Comparison of ENCODE assay signal across 15 cellular contexts in genomic region chr9:93673844-93674334, GRCh38.
A peak's percentile ranks its signal among the peaks of the same experiment; 100 is the strongest.
DNase-seq lines count a peak whose midpoint lies in the region; ATAC-seq and TF ChIP-seq lines count a peak whose summit lies in the region.
"Had no signal": no experiment of that assay in that cellular context is flagged by ENCODE, and none has a peak within 500 bp of the region (broad histone marks: within the 10 kb centered on the region; RNA-seq: fewer than 3 reads in every experiment).

No MANE protein-coding gene starts in this region.

- H3K27me3 ChIP-seq in right cardiac atrium (ENCODE audit: control insufficient read depth, insufficient read depth) (no peaks in the 10 kb centered on the region), testis (no peaks in the 10 kb centered on the region), GM23338 (ENCODE audit: insufficient read depth) (no peaks in the 10 kb centered on the region)

- H3K36me3 Mint-ChIP-seq in activated CD4-positive, alpha-beta memory T cell treated with anti-CD3 and anti-CD28 coated beads for 36 hours = peaks cover 17% of the 10 kb centered on the region
- peaks cover 6% of the 10 kb centered on the region; the same call in 2 of the 3 replicates for H3K36me3 Mint-ChIP-seq in GM23338 (ENCODE audit: low read depth)

- 84% methylated on average over 13 of the region's 13 CpGs for WGBS in right cardiac atrium
- 83 to 90% methylated on average over 12 to 13 of the region's 13 CpGs for WGBS in testis, 2 donors

- H3K4me2 ChIP-seq in GM23338 = no peak overlapping the region

- H3K9me3 ChIP-seq in right cardiac atrium (ENCODE audit: control insufficient read depth, low read length) (no peaks in the 10 kb centered on the region), testis (no peaks in the 10 kb centered on the region)

- H3K9me3 Mint-ChIP-seq in activated CD4-positive, alpha-beta memory T cell treated with anti-CD3 and anti-CD28 coated beads for 36 hours = no peaks in the 10 kb centered on the region
- H3K9me3 Mint-ChIP-seq in GM23338 = no peaks in the 10 kb centered on the region
- H3K9me3 Mint-ChIP-seq: mesothelial cell of epicardium had no signal

- no peaks in the 10 kb centered on the region for H3K4me1 ChIP-seq in right cardiac atrium (ENCODE audit: control insufficient read depth, insufficient read depth, low read length)
- H3K4me1 ChIP-seq in testis = no peaks in the 10 kb centered on the region
- no peaks in the 10 kb centered on the region for H3K4me1 ChIP-seq in GM23338 (ENCODE audit: insufficient read depth)

- no peaks in the 10 kb centered on the region for H3K9me2 ChIP-seq in GM23338 (ENCODE audit: insufficient read depth)

- TF ChIP-seq CTCF in testis (IDR thresholded peaks at IDR 0.05) (no peak), GM23338 (conservative IDR thresholded peaks at IDR 0.05; ENCODE audit: low read depth in 2 of 2) (no peak)

- H3K27ac ChIP-seq in right cardiac atrium (ENCODE audit: low read length) (no peak overlapping the region), testis (no peak overlapping the region), GM23338 (ENCODE audit: low read depth) (no peak overlapping the region)

- no peaks in the 10 kb centered on the region for H3K79me2 ChIP-seq in GM23338 (replicated peaks; ENCODE audit: insufficient read depth)

- intact Hi-C loops in activated CD4-positive, alpha-beta memory T cell treated with anti-CD3 and anti-CD28 coated beads for 36 hours (cut with micrococcal nuclease) = no loop called here
- intact Hi-C loops in right cardiac atrium (cut with DNase I) = no loop called here
- intact Hi-C loops in testis (cut with DNase I; ENCODE audit: low total_unique reads) = no loop called here

- H3K4me1 Mint-ChIP-seq in activated CD4-positive, alpha-beta memory T cell treated with anti-CD3 and anti-CD28 coated beads for 36 hours (ENCODE audit: low read depth) = no peaks in the 10 kb centered on the region
- H3K4me1 Mint-ChIP-seq in GM23338 = peaks cover 3% of the 10 kb centered on the region; the same call in 1 of the 3 replicates
- H3K4me1 Mint-ChIP-seq: mesothelial cell of epicardium had no signal

- DNase-seq in activated T-cell treated with anti-CD3 and anti-CD28 coated beads, Interleukin-2, amount 50 U/mL, for 48 hours = peak; percentile 5 to 10
- no peak for DNase-seq in activated T-cell treated with anti-CD3 and anti-CD28 coated beads, Interleukin-2, amount 50 U/mL, for 1 hour
- peak; percentile 5 for DNase-seq in activated CD4-positive, alpha-beta memory T cell treated with anti-CD3 and anti-CD28 coated beads for 36 hours
- DNase-seq in right cardiac atrium (peak in 2 of 3 donors; percentile 39 to 51), testis (peak; percentile 7), GM23338 (ENCODE audit: low spot score) (no peak), globus pallidus (ENCODE audit: low spot score) (no peak)
- DNase-seq in stimulated activated CD4-positive, alpha-beta T cell treated with anti-CD3 and anti-CD28 coated beads, Interleukin-4, amount 100 ng/mL, for 24 hours = no peak
- DNase-seq: KBM-7; NCI-H1048; NCI-H2171; NCI-H82; small intestine; stimulated activated naive B cell treated with anti-CD40 and anti-IgM and Interleukin-4, amounts not matched to agents 10 μg/mL and 1 μg/mL and 100 μg/mL, for 72 hours had no signal

- H3K36me3 ChIP-seq in testis (ENCODE audit: low read depth, missing control alignments) (no peaks in the 10 kb centered on the region), GM23338 (ENCODE audit: insufficient read depth) (no peaks in the 10 kb centered on the region)

- H4K20me1 ChIP-seq in GM23338 (replicated peaks; ENCODE audit: insufficient read depth) = no peaks in the 10 kb centered on the region

- no peak overlapping the region for H3K4me3 ChIP-seq in right cardiac atrium (ENCODE audit: low read length)
- H3K4me3 ChIP-seq in testis = no peak overlapping the region
- H3K4me3 ChIP-seq in GM23338 = no peak overlapping the region

- CTCF ChIA-PET in activated CD4-positive, alpha-beta memory T cell treated with anti-CD3 and anti-CD28 coated beads for 36 hours (lab: Charles Lee) = no interaction called here

- no peaks in the 10 kb centered on the region for H3K27me3 Mint-ChIP-seq in activated CD4-positive, alpha-beta memory T cell treated with anti-CD3 and anti-CD28 coated beads for 36 hours
- peaks cover 9% of the 10 kb centered on the region for H3K27me3 Mint-ChIP-seq in GM23338 (ENCODE audit: insufficient read depth, low read depth, poor library complexity)
- H3K27me3 Mint-ChIP-seq: stimulated activated naive B cell treated with anti-CD40 and anti-IgM and Interleukin-4, amounts not matched to agents 10 μg/mL and 1 μg/mL and 100 μg/mL, for 72 hours had no signal

- POLR2A ChIA-PET in activated CD4-positive, alpha-beta memory T cell treated with anti-CD3 and anti-CD28 coated beads for 36 hours (lab: Charles Lee) = no interaction called here

- ATAC-seq in right cardiac atrium = no peak
- no peak for ATAC-seq in GM23338

- H3F3A ChIP-seq in GM23338 (replicated peaks; ENCODE audit: low read depth) = no peaks in the 10 kb centered on the region

- H3K27ac Mint-ChIP-seq in activated CD4-positive, alpha-beta memory T cell treated with anti-CD3 and anti-CD28 coated beads for 36 hours = no peak overlapping the region
- no peak overlapping the region for H3K27ac Mint-ChIP-seq in GM23338
- H3K27ac Mint-ChIP-seq: mesothelial cell of epicardium; stimulated activated naive B cell treated with anti-CD40 and anti-IgM and Interleukin-4, amounts not matched to agents 10 μg/mL and 1 μg/mL and 100 μg/mL, for 72 hours had no signal

- no peak overlapping the region for H2AFZ ChIP-seq in GM23338

- TF ChIP-seq POLR2A in testis (IDR thresholded peaks at IDR 0.05) = no peak

- no peak overlapping the region for H3K4me3 Mint-ChIP-seq in activated CD4-positive, alpha-beta memory T cell treated with anti-CD3 and anti-CD28 coated beads for 36 hours
- no peak overlapping the region for H3K4me3 Mint-ChIP-seq in GM23338
- H3K4me3 Mint-ChIP-seq: mesothelial cell of epicardium; stimulated activated naive B cell treated with anti-CD40 and anti-IgM and Interleukin-4, amounts not matched to agents 10 μg/mL and 1 μg/mL and 100 μg/mL, for 72 hours had no signal

TF ChIP-seq in GM23338, 12 proteins besides CTCF, POLR2A, EP300 and RAD21:
- TF ChIP-seq JUNB (IDR thresholded peaks at IDR 0.05; ENCODE audit: unreplicated experiment) (no peak), ETS1 (IDR thresholded peaks at IDR 0.05) (no peak), ZNF114 (CRISPR knock-in tag; IDR thresholded peaks at IDR 0.05) (no peak), CREB1 (CRISPR knock-in tag; IDR thresholded peaks at IDR 0.05; ENCODE audit: low read depth) (no peak), EZH2 (IDR thresholded peaks at IDR 0.05; ENCODE audit: low read depth, unreplicated experiment) (no peak), POLR2AphosphoS5 (IDR thresholded peaks at IDR 0.05; ENCODE audit: low read depth) (no peak)

Comparison
In these comparisons a context has a peak if more than half of its experiments do, and no peak if none do; other contexts are left out.
1. DNase-seq: peak in activated T-cell treated with anti-CD3 and anti-CD28 coated beads, Interleukin-2, amount 50 U/mL, for 48 hours (2 of 2), activated CD4-positive, alpha-beta memory T cell treated with anti-CD3 and anti-CD28 coated beads for 36 hours (single experiment), right cardiac atrium (2 of 3) and testis (single experiment); none in activated T-cell treated with anti-CD3 and anti-CD28 coated beads, Interleukin-2, amount 50 U/mL, for 1 hour (single experiment), GM23338 (single experiment), stimulated activated CD4-positive, alpha-beta T cell treated with anti-CD3 and anti-CD28 coated beads, Interleukin-4, amount 100 ng/mL, for 24 hours (single experiment) and globus pallidus (single experiment).